Comparison of ENCODE assay signal across 1 cellular context in genomic region chr1:37765937-37766664, GRCh38.
TF ChIP-seq lines count a peak whose summit lies in the region.

No MANE protein-coding gene starts in this region.

TF ChIP-seq in K562, 482 proteins besides CTCF, POLR2A, EP300 and RAD21:
- TF ChIP-seq E4F1 (CRISPR knock-in tag; IDR thresholded peaks at IDR 0.05; ENCODE audit: borderline replicate concordance) (no peak), TCFL5 (CRISPR knock-in tag; conservative IDR thresholded peaks at IDR 0.05) (no peak), HNRNPLL (IDR thresholded peaks at IDR 0.05; ENCODE audit: low read depth, low read length, poor library complexity, severe bottlenecking) (no peak), BMI1 (IDR thresholded peaks at IDR 0.05; ENCODE audit: low read length) (no peak), PRDM10 (IDR thresholded peaks at IDR 0.05; ENCODE audit: partially characterized antibody) (peak; percentile 90), JUND (IDR thresholded peaks at IDR 0.05; ENCODE audit: borderline replicate concordance, low read depth, low read length) (no peak), JUND (tag; IDR thresholded peaks at IDR 0.05; ENCODE audit: borderline replicate concordance, low read depth, low read length) (no peak), MAZ (CRISPR knock-in tag; conservative IDR thresholded peaks at IDR 0.05 in 1 of 2, IDR thresholded peaks at IDR 0.05 in 1 of 2) (0 out of 4 replicates have a peak, but pooled peaks of 1 of the 2 experiments have one; percentile 20), ZNF589 (CRISPR knock-in tag; IDR thresholded peaks at IDR 0.05; ENCODE audit: low read depth) (no peak), DACH1 (IDR thresholded peaks at IDR 0.05; ENCODE audit: partially characterized antibody) (no peak), SNRNP70 (optimal IDR thresholded peaks at IDR 0.05; ENCODE audit: low read depth, low read length) (no peak), MNT (conservative IDR thresholded peaks at IDR 0.05) (peak in 1 of 2 experiments; percentile 27; a peak in 1 of 4 replicates), FOXP4 (CRISPR knock-in tag; IDR thresholded peaks at IDR 0.05; ENCODE audit: borderline replicate concordance) (no peak), ARID1B (IDR thresholded peaks at IDR 0.05) (no peak), TGIF2 (CRISPR knock-in tag; IDR thresholded peaks at IDR 0.05) (no peak), ZNF354B (CRISPR knock-in tag; IDR thresholded peaks at IDR 0.05) (no peak), CC2D1A (IDR thresholded peaks at IDR 0.05) (no peak), ESRRA (IDR thresholded peaks at IDR 0.05; ENCODE audit: borderline replicate concordance, low read depth) (peak; percentile 33; the same call in 1 of the 2 replicates), ZHX1 (conservative IDR thresholded peaks at IDR 0.05; ENCODE audit: low read length) (no peak)
